8 cellular contexts compared by ENCODE assay signal in the genomic region with DNA sequence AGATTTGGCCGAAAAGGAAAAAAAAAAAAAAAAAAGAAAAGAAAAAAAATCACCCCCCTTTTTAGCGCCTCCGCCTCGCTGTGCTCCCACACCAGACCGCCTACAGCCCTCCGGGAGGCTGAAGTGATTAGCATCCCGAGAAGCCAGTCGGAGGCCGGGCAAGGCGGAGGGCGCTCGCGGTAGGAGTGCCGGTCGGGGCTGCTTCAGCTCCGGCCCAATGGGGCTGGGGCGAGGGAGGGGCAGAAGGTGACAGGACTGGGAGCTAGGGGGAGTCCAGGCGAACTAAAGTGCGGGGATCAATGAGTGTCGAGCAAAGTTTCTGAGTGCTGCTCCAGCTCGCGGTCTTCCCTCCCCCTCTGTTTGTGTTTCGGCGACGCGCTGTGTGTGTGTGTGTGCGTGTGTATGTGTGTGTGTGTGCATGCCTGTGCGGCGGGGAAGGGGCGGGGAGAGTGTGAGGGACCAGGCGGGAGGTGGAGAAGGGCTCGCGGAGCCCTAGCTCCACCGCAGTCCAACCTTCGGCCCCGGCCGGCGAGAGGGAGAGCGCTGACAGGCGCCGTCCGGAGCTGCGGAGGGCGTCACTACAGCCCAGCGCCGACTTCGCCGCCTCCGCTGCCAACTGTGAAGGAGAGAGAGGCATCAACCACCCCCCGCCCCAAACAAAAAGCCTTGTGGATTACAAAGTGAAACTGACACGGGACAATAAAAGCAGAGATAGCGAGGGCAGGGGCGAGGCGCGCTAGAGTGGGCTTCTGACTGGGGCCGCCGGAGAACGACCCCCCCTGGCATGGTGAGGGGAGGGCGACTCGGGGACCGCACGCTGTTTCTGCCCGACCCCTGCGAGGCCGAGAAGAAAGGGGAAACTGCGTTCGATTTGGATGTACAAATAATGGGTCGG. TPM values are rescaled to one million over a fixed set of nuclear protein-coding genes. Genes with fewer than 3 reads are reported as not detected.
A peak's percentile ranks its signal among the peaks of the same experiment; 100 is the strongest.
DNase-seq lines count a peak whose midpoint lies in the region; ATAC-seq and TF ChIP-seq lines count a peak whose summit lies in the region.

A gene with protein sequence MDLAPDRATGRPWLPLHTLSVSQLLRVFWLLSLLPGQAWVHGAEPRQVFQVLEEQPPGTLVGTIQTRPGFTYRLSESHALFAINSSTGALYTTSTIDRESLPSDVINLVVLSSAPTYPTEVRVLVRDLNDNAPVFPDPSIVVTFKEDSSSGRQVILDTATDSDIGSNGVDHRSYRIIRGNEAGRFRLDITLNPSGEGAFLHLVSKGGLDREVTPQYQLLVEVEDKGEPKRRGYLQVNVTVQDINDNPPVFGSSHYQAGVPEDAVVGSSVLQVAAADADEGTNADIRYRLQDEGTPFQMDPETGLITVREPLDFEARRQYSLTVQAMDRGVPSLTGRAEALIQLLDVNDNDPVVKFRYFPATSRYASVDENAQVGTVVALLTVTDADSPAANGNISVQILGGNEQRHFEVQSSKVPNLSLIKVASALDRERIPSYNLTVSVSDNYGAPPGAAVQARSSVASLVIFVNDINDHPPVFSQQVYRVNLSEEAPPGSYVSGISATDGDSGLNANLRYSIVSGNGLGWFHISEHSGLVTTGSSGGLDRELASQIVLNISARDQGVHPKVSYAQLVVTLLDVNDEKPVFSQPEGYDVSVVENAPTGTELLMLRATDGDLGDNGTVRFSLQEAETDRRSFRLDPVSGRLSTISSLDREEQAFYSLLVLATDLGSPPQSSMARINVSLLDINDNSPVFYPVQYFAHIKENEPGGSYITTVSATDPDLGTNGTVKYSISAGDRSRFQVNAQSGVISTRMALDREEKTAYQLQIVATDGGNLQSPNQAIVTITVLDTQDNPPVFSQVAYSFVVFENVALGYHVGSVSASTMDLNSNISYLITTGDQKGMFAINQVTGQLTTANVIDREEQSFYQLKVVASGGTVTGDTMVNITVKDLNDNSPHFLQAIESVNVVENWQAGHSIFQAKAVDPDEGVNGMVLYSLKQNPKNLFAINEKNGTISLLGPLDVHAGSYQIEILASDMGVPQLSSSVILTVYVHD (N-terminal part only) (plus strand): TSS at position 280 of the 895 bp plus-strand sequence. CDS start 1,457 bp downstream, outside the sequence.

- peaks cover 0 to 3% of the 10 kb centered on the region in 2 experiments for H3K9me3 ChIP-seq in CD4-positive, CD25-positive, alpha-beta regulatory T cell (ENCODE audit: control insufficient read depth in 2 of 2, low read length in 2 of 2)
- no peaks in the 10 kb centered on the region for H3K9me3 ChIP-seq in esophagus squamous epithelium
- H3K9me3 ChIP-seq in mucosa of descending colon: no peaks in the 10 kb centered on the region
- H3K9me3 ChIP-seq in subcutaneous abdominal adipose tissue (ENCODE audit: control insufficient read depth in 5 of 5, low read length in 5 of 5): peaks cover 0 to 2% (median 0%) of the 10 kb centered on the region in 5 donors

- H3K27me3 ChIP-seq in CD4-positive, CD25-positive, alpha-beta regulatory T cell (ENCODE audit: control insufficient read depth, insufficient read depth, low read length): peaks cover 16% of the 10 kb centered on the region
- peaks cover 0 to 57% (median 0%) of the 10 kb centered on the region in 4 donors for H3K27me3 ChIP-seq in esophagus squamous epithelium
- H3K27me3 ChIP-seq in subcutaneous abdominal adipose tissue (ENCODE audit: control insufficient read depth in 5 of 5, insufficient read depth in 4 of 5, low read length in 5 of 5): peaks cover 0 to 11% (median 0%) of the 10 kb centered on the region in 5 donors

- H3K36me3 Mint-ChIP-seq in CD4-positive, CD25-positive, alpha-beta regulatory T cell: no peaks in the 10 kb centered on the region
- H3K36me3 Mint-ChIP-seq in activated T-cell treated with anti-CD3 and anti-CD28 coated beads, Interleukin-2, amount 50 U/mL, for 4 hours (ENCODE audit: insufficient read depth): no peaks in the 10 kb centered on the region

- peak within 1 kb of the TSS; percentile 48 to 84 (median 80) for H3K9ac ChIP-seq in subcutaneous abdominal adipose tissue (ENCODE audit: low read length in 5 of 5)

- peak in 2 of 4 donors; percentile 62 to 67 for TF ChIP-seq POLR2A in esophagus squamous epithelium (IDR thresholded peaks at IDR 0.05)

- intact Hi-C loops in esophagus squamous epithelium (cut with DNase I) (loop anchor here (10.0 kb wide), 1 partner anchor 420 kb away; no protein-coding TSS in a partner anchor), mucosa of descending colon (cut with DNase I, micrococcal nuclease) (no loop called here)

- no peak within 1 kb of the TSS for H3K27ac ChIP-seq in CD4-positive, CD25-positive, alpha-beta regulatory T cell (ENCODE audit: insufficient read depth, low read length, poor library complexity, severe bottlenecking)
- H3K27ac ChIP-seq in esophagus squamous epithelium: peak within 1 kb of the TSS; percentile 76 to 93 (median 90)
- peak within 1 kb of the TSS; percentile 90 for H3K27ac ChIP-seq in subcutaneous abdominal adipose tissue (ENCODE audit: low read depth, low read length)

- ATAC-seq in CD4-positive, CD25-positive, alpha-beta regulatory T cell (ENCODE audit: low read depth in 2 of 2): peak; percentile 31 to 38
- ATAC-seq in GM19351 (IDR thresholded peaks at IDR 0.05; ENCODE audit: unreplicated experiment) (peak; percentile 65), HG03378 (IDR thresholded peaks at IDR 0.05; ENCODE audit: unreplicated experiment) (peak; percentile 72), mucosa of descending colon (peak; percentile 80)
- ATAC-seq in activated T-cell treated with anti-CD3 and anti-CD28 coated beads, Interleukin-2, amount 50 U/mL, for 4 hours: peak; percentile 74 to 83

- WGBS in esophagus squamous epithelium, 2 donors: 0 to 1% methylated on average over 25 to 27 of the region's 68 CpGs

- peak within 1 kb of the TSS; percentile 63 to 86 (median 78) for H3K4me3 Mint-ChIP-seq in CD4-positive, CD25-positive, alpha-beta regulatory T cell
- peak within 1 kb of the TSS; percentile 81 for H3K4me3 Mint-ChIP-seq in activated T-cell treated with anti-CD3 and anti-CD28 coated beads, Interleukin-2, amount 50 U/mL, for 4 hours

- H3K4me3 ChIP-seq in CD4-positive, CD25-positive, alpha-beta regulatory T cell (ENCODE audit: low read depth, low read length): no peak within 1 kb of the TSS
- H3K4me3 ChIP-seq in esophagus squamous epithelium: peak within 1 kb of the TSS; percentile 51 to 78 (median 72)
- peak within 1 kb of the TSS; percentile 4 for H3K4me3 ChIP-seq in mucosa of descending colon
- H3K4me3 ChIP-seq in subcutaneous abdominal adipose tissue (ENCODE audit: low read depth in 1 of 5, low read length in 5 of 5): peak within 1 kb of the TSS; percentile 90 to 93 (median 91)

- H3K27me3 Mint-ChIP-seq in CD4-positive, CD25-positive, alpha-beta regulatory T cell: peaks cover 57% of the 10 kb centered on the region
- H3K27me3 Mint-ChIP-seq in activated T-cell treated with anti-CD3 and anti-CD28 coated beads, Interleukin-2, amount 50 U/mL, for 4 hours (ENCODE audit: low read depth): peaks cover 69% of the 10 kb centered on the region

- H3K4me1 Mint-ChIP-seq in CD4-positive, CD25-positive, alpha-beta regulatory T cell: peaks cover 0 to 35% (median 7%) of the 10 kb centered on the region in 4 donors
- peaks cover 23% of the 10 kb centered on the region for H3K4me1 Mint-ChIP-seq in activated T-cell treated with anti-CD3 and anti-CD28 coated beads, Interleukin-2, amount 50 U/mL, for 4 hours (ENCODE audit: low read depth)

- H3K27ac Mint-ChIP-seq in CD4-positive, CD25-positive, alpha-beta regulatory T cell: no peak within 1 kb of the TSS

- no peaks in the 10 kb centered on the region for H3K36me3 ChIP-seq in CD4-positive, CD25-positive, alpha-beta regulatory T cell (ENCODE audit: control insufficient read depth, insufficient read depth, low read length)
- H3K36me3 ChIP-seq in esophagus squamous epithelium: no peaks in the 10 kb centered on the region
- no peaks in the 10 kb centered on the region for H3K36me3 ChIP-seq in mucosa of descending colon (ENCODE audit: low read depth)
- peaks cover 0 to 7% (median 0%) of the 10 kb centered on the region in 5 donors for H3K36me3 ChIP-seq in subcutaneous abdominal adipose tissue (ENCODE audit: control insufficient read depth in 5 of 5, insufficient read depth in 5 of 5, low read length in 5 of 5)

- DNase-seq in CD4-positive, CD25-positive, alpha-beta regulatory T cell: peak in 1 of 3 donors; percentile 27
- DNase-seq in NCI-H510A treated with DMSO at 0.1 percent for 48 hours (lab: John Stamatoyannopoulos, UW) (peak; percentile 57), esophagus squamous epithelium (lab: John Stamatoyannopoulos, UW) (peak; percentile 61), mucosa of descending colon (peak; percentile 70 to 86 (median 79))
- no peak for DNase-seq in activated T-cell treated with anti-CD3 and anti-CD28 coated beads, Interleukin-2, amount 50 U/mL, for 4 hours

- H3K4me1 ChIP-seq in CD4-positive, CD25-positive, alpha-beta regulatory T cell (ENCODE audit: control insufficient read depth, insufficient read depth, low read length, poor library complexity, severe bottlenecking): peaks cover 29% of the 10 kb centered on the region
- peaks cover 9 to 65% (median 23%) of the 10 kb centered on the region in 3 donors for H3K4me1 ChIP-seq in esophagus squamous epithelium
- no peaks in the 10 kb centered on the region for H3K4me1 ChIP-seq in mucosa of descending colon (ENCODE audit: low read depth)
- H3K4me1 ChIP-seq in subcutaneous abdominal adipose tissue (ENCODE audit: control insufficient read depth in 5 of 5, insufficient read depth in 5 of 5, low read length in 5 of 5): peaks cover 10 to 55% (median 35%) of the 10 kb centered on the region in 5 donors

- peaks cover 0 to 7% (median 0%) of the 10 kb centered on the region in 7 donors for H3K9me3 Mint-ChIP-seq in CD4-positive, CD25-positive, alpha-beta regulatory T cell
- H3K9me3 Mint-ChIP-seq in activated T-cell treated with anti-CD3 and anti-CD28 coated beads, Interleukin-2, amount 50 U/mL, for 4 hours: no peaks in the 10 kb centered on the region

- TF ChIP-seq CTCF in esophagus squamous epithelium (IDR thresholded peaks at IDR 0.05) (peak in 3 of 6 experiments; percentile 4 to 20 (median 11)), mucosa of descending colon (IDR thresholded peaks at IDR 0.05) (no peak)

RNA-seq across cellular contexts. Expression of the gene that starts here (rescaled TPM):
- total RNA-seq in CD4-positive, CD25-positive, alpha-beta regulatory T cell: 0.02 TPM
- not detected for polyA plus RNA-seq in CD4-positive, CD25-positive, alpha-beta regulatory T cell
- under 1 TPM; 0.03 TPM for total RNA-seq in activated T-cell treated with anti-CD3 and anti-CD28 coated beads, Interleukin-2, amount 50 U/mL, for 4 hours
- 10 to 100 TPM in 1 of 4 donors, 1 to 10 TPM in 2, under 1 TPM in 1; 0.61 to 18.5 (median 2.8) TPM for total RNA-seq in esophagus squamous epithelium
- 10 to 100 TPM in 1 of 3 donors, 1 to 10 TPM in 2; 2.5 to 28.4 (median 4.3) TPM for total RNA-seq in mucosa of descending colon

Comparison
In these comparisons a context has a peak if more than half of its experiments do, and no peak if none do; other contexts are left out.
1. Peak in ATAC-seq in CD4-positive, CD25-positive, alpha-beta regulatory T cell; RNA of the gene not detected or under 1 TPM.
2. Peak in ATAC-seq in activated T-cell treated with anti-CD3 and anti-CD28 coated beads, Interleukin-2, amount 50 U/mL, for 4 hours; RNA of the gene not detected or under 1 TPM.